ENCODE assay signal across 19 cellular contexts in the genomic region with DNA sequence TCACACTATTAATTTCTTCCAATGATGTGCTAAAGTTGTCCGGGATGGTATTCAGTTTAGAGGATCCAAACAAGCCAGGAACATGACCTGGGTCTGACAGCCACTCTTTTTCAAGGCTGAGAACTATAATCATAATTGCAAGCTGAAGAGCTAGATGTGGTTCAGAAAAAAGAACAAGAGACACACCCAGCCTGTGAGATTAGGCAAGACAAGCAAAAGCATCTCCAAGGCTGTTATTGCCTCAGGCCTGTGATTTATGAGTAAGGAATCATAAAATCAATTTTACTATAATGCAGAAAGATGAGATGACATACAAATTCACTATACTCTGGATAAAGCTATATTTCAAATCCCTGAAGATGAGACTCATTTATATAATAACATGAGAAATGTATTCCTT. TPM values are rescaled to one million over a fixed set of nuclear protein-coding genes. Genes with fewer than 3 reads are reported as not detected.
A peak's percentile ranks its signal among the peaks of the same experiment; 100 is the strongest.
DNase-seq lines count a peak whose midpoint lies in the region; ATAC-seq and TF ChIP-seq lines count a peak whose summit lies in the region.
"Had no signal": no experiment of that assay in that cellular context is flagged by ENCODE, and none has a peak within 500 bp of the region (broad histone marks: within the 10 kb centered on the region; RNA-seq: fewer than 3 reads in every experiment).

No MANE protein-coding gene starts in this region.

- H3K36me3 ChIP-seq in RWPE2 (ENCODE audit: low read depth) (peaks cover 9% of the 10 kb centered on the region), skeletal muscle satellite cell (ENCODE audit: insufficient read depth, low read length) (peaks cover 20% of the 10 kb centered on the region)

- DNase-seq in NOMO-1 treated with DMSO at 0.1 percent for 48 hours (lab: John Stamatoyannopoulos, UW; ENCODE audit: unreplicated experiment) (peak; percentile 52), NOMO-1 treated with dmso at 0.1 percent for 144 hours (lab: John Stamatoyannopoulos, UW; ENCODE audit: unreplicated experiment) (no peak), RWPE2 (ENCODE audit: low spot score) (no peak), epithelial cell of prostate (ENCODE audit: low read depth, low spot score) (no peak), T-cell (no peak), NCI-H128 (lab: John Stamatoyannopoulos, UW; ENCODE audit: unreplicated experiment) (no peak)
- DNase-seq: activated CD4-positive, alpha-beta T cell treated with anti-CD3 and anti-CD28 coated beads, Interleukin-2, amount 50 U/mL, for 1 hour; activated naive CD8-positive, alpha-beta T cell treated with anti-CD3 and anti-CD28 coated beads, Interleukin-2, amount 50 U/mL, for 24 hours; activated T-cell treated with anti-CD3 and anti-CD28 coated beads, Interleukin-2, amount 50 U/mL, for 48 hours; COR-L47; NCI-H1092; NCI-H2171; posterior cingulate gyrus; stimulated activated naive CD4-positive, alpha-beta T cell; upper lobe of left lung had no signal

- TF ChIP-seq CTCF in RWPE2 (IDR thresholded peaks at IDR 0.05; ENCODE audit: poor library complexity, severe bottlenecking): no peak

- H3K36me3 Mint-ChIP-seq in T-cell: peaks cover 24% of the 10 kb centered on the region

- CTCF ChIA-PET in T-cell (lab: Charles Lee): interaction anchor here (0.6 to 1.4 kb wide), 2 partner anchors 10 to 14 kb away, joined by 4 read pairs; no protein-coding TSS in a partner anchor

- H3K4me2 ChIP-seq in skeletal muscle satellite cell (ENCODE audit: low read length): peak overlapping the region; percentile 41

- H3K9ac ChIP-seq in skeletal muscle satellite cell (ENCODE audit: low read depth, low read length): peak overlapping the region; percentile 71

- POLR2A ChIA-PET in T-cell (lab: Charles Lee): no interaction called here

- no peak overlapping the region for H3K27ac Mint-ChIP-seq in T-cell
- H3K27ac Mint-ChIP-seq: activated naive CD8-positive, alpha-beta T cell treated with anti-CD3 and anti-CD28 coated beads, Interleukin-2, amount 50 U/mL, for 24 hours had no signal

- ATAC-seq in RWPE2 (ENCODE audit: low read depth) (peak; percentile 91), T-cell (replicated peaks in 1 of 4) (no peak), HG02938 (IDR thresholded peaks at IDR 0.05; ENCODE audit: unreplicated experiment) (no peak)
- ATAC-seq: left lobe of liver had no signal

- no peaks in the 10 kb centered on the region for H3K4me1 Mint-ChIP-seq in T-cell

- no peak overlapping the region for H3K4me3 Mint-ChIP-seq in T-cell
- H3K4me3 Mint-ChIP-seq: activated naive CD8-positive, alpha-beta T cell treated with anti-CD3 and anti-CD28 coated beads, Interleukin-2, amount 50 U/mL, for 24 hours had no signal

- H3K9me3 Mint-ChIP-seq in T-cell: peaks cover 0 to 3% (median 2%) of the 10 kb centered on the region in 3 donors
- H3K9me3 Mint-ChIP-seq: activated naive CD8-positive, alpha-beta T cell treated with anti-CD3 and anti-CD28 coated beads, Interleukin-2, amount 50 U/mL, for 24 hours had no signal

- H3K27me3 Mint-ChIP-seq in T-cell: peaks cover 16 to 21% of the 10 kb centered on the region in 2 donors

- H3K9me3 ChIP-seq in RWPE2 (ENCODE audit: severe bottlenecking): no peaks in the 10 kb centered on the region
- no peaks in the 10 kb centered on the region for H3K9me3 ChIP-seq in skeletal muscle satellite cell (replicated peaks; ENCODE audit: low read length)
- H3K9me3 ChIP-seq: upper lobe of left lung had no signal

- H3K4me3 ChIP-seq in RWPE2 (ENCODE audit: severe bottlenecking) (no peak overlapping the region), skeletal muscle satellite cell (ENCODE audit: low read length) (peak overlapping the region; percentile 9)
- H3K4me3 ChIP-seq: coronary artery, upper lobe of left lung had no signal

- H3K4me1 ChIP-seq in RWPE2 (ENCODE audit: insufficient read depth, poor library complexity, severe bottlenecking): peaks cover 23% of the 10 kb centered on the region
- H3K4me1 ChIP-seq in skeletal muscle satellite cell (ENCODE audit: control insufficient read depth, insufficient read depth, low read length): peaks cover 36% of the 10 kb centered on the region
- H3K4me1 ChIP-seq: upper lobe of left lung had no signal

- peak overlapping the region; percentile 86 for H3K27ac ChIP-seq in RWPE2 (ENCODE audit: poor library complexity, severe bottlenecking)
- peak overlapping the region; percentile 9 for H3K27ac ChIP-seq in epithelial cell of prostate
- H3K27ac ChIP-seq: upper lobe of left lung had no signal

- H3K27me3 ChIP-seq in RWPE2 (ENCODE audit: insufficient read depth, poor library complexity, severe bottlenecking): no peaks in the 10 kb centered on the region
- H3K27me3 ChIP-seq in skeletal muscle satellite cell (ENCODE audit: control insufficient read depth, insufficient read depth, low read length): no peaks in the 10 kb centered on the region
- H3K27me3 ChIP-seq: upper lobe of left lung had no signal

RNA-seq across cellular contexts. Expression of a gene that starts 47.2 kb away (rescaled TPM):
- 15.7 and 17.3 TPM in 2 replicates for total RNA-seq in skeletal muscle satellite cell (2012; rRNA removed)
- 10 to 100 TPM; 27.0 to 37.0 (median 31.9) TPM for total RNA-seq in T-cell
